Comparison of ENCODE assay signal across 9 cellular contexts in genomic region chr19:13156968-13157882, GRCh38. TPM values are rescaled to one million over a fixed set of nuclear protein-coding genes. Genes with fewer than 3 reads are reported as not detected.
DNase-seq lines count a peak whose midpoint lies in the region; ATAC-seq and TF ChIP-seq lines count a peak whose summit lies in the region.
"Had no signal": no experiment of that assay in that cellular context is flagged by ENCODE, and none has a peak within 500 bp of the region (broad histone marks: within the 10 kb centered on the region; RNA-seq: fewer than 3 reads in every experiment).

No MANE protein-coding gene starts in this region.

- H3K9me3 Mint-ChIP-seq in WTC11 (no peaks in the 10 kb centered on the region), glutamatergic neuron (ENCODE audit: unreplicated experiment) (peaks cover 27% of the 10 kb centered on the region)

- H3K27ac Mint-ChIP-seq in WTC11 = peak overlapping the region; percentile 91
- H3K27ac Mint-ChIP-seq in glutamatergic neuron (ENCODE audit: unreplicated experiment) = peak overlapping the region; percentile 34

- H3K4me1 ChIP-seq in upper lobe of left lung = peaks cover 21 to 44% (median 30%) of the 10 kb centered on the region in 4 donors

- H3K27me3 Mint-ChIP-seq in WTC11 (ENCODE audit: low read depth) (peaks cover 7% of the 10 kb centered on the region; the same call in 1 of the 2 replicates), glutamatergic neuron (ENCODE audit: unreplicated experiment) (peaks cover 27% of the 10 kb centered on the region)

- H3K27ac ChIP-seq in upper lobe of left lung = peak overlapping the region; percentile 98 to 100 (median 99)

- H3K9me3 ChIP-seq in upper lobe of left lung = no peaks in the 10 kb centered on the region
- H3K9me3 ChIP-seq: SJCRH30 had no signal

- TF ChIP-seq CTCF in WTC11 (IDR thresholded peaks at IDR 0.05) (no peak), glutamatergic neuron (IDR thresholded peaks at IDR 0.05; ENCODE audit: partially characterized antibody, unreplicated experiment) (no peak), upper lobe of left lung (IDR thresholded peaks at IDR 0.05) (no peak)

- DNase-seq in stimulated activated CD4-positive, alpha-beta T cell treated with anti-CD3 and anti-CD28 coated beads, Interleukin-15, amount 100 ng/mL, for 24 hours = peak; percentile 27
- no peak for DNase-seq in stimulated activated CD4-positive, alpha-beta T cell treated with anti-CD3 and anti-CD28 coated beads, Interleukin-2, amount 100 ng/mL, for 48 hours
- DNase-seq in WTC11 (ENCODE audit: low spot score) (no peak), glutamatergic neuron (no peak), upper lobe of left lung (no peak), GM19238 (ENCODE audit: insufficient read length, low spot score) (no peak), iPS-NIHi11 (ENCODE audit: low spot score) (no peak), DMS114 treated with DMSO at 0.1 percent for 48 hours (lab: John Stamatoyannopoulos, UW; ENCODE audit: unreplicated experiment) (no peak)

- H3K36me3 Mint-ChIP-seq in WTC11 = peaks cover 18% of the 10 kb centered on the region
- H3K36me3 Mint-ChIP-seq in glutamatergic neuron (ENCODE audit: unreplicated experiment) = no peaks in the 10 kb centered on the region

- TF ChIP-seq POLR2A in upper lobe of left lung (IDR thresholded peaks at IDR 0.05) = no peak

- CTCF ChIA-PET in WTC11 (lab: Charles Lee) = interaction anchor here (0.6 to 1.5 kb wide), 6 partner anchors 9 to 902 kb away, joined by 3 to 8 read pairs (median 4); no protein-coding TSS in a partner anchor

- 73 to 78% methylated on average over 11 of the region's 11 CpGs for WGBS in upper lobe of left lung, 2 donors

- peak overlapping the region; percentile 32 for H3K4me3 Mint-ChIP-seq in WTC11
- H3K4me3 Mint-ChIP-seq in glutamatergic neuron (ENCODE audit: unreplicated experiment) = peak overlapping the region; percentile 82

- H3K4me1 Mint-ChIP-seq in WTC11 = peaks cover 32% of the 10 kb centered on the region
- H3K4me1 Mint-ChIP-seq in glutamatergic neuron (ENCODE audit: low read depth, unreplicated experiment) = peaks cover 6% of the 10 kb centered on the region

- H3K4me3 ChIP-seq in upper lobe of left lung = no peak overlapping the region

- POLR2A ChIA-PET in WTC11 (lab: Charles Lee) = interaction anchor here (0.6 to 5.5 kb wide), 4 partner anchors 8 to 38 kb away, joined by 3 to 167 read pairs (median 10); no protein-coding TSS in a partner anchor

- H3K36me3 ChIP-seq in upper lobe of left lung = peaks cover 0 to 10% (median 0%) of the 10 kb centered on the region in 4 donors

- no peak for TF ChIP-seq EP300 in upper lobe of left lung (IDR thresholded peaks at IDR 0.05)

- H3K27me3 ChIP-seq in upper lobe of left lung = no peaks in the 10 kb centered on the region
- H3K27me3 ChIP-seq: SJCRH30 had no signal

- ATAC-seq in WTC11 (no peak), upper lobe of left lung (ENCODE audit: low FRiP score in 2 of 2) (no peak)

TF ChIP-seq in WTC11, 78 proteins besides CTCF, POLR2A, EP300 and RAD21:
- TF ChIP-seq TEAD1 (CRISPR knock-in tag; IDR thresholded peaks at IDR 0.05) (no peak), ERG (CRISPR knock-in tag; IDR thresholded peaks at IDR 0.05) (no peak), ZNF512 (CRISPR knock-in tag; IDR thresholded peaks at IDR 0.05; ENCODE audit: borderline replicate concordance) (0 out of 2 replicates have a peak, but pooled peaks have one; percentile 49)

RNA-seq across cellular contexts. Expression of gene IER2, which starts 7.0 kb away (rescaled TPM):
- 138 to 154 TPM (median 150 TPM) in 3 replicates for total RNA-seq in WTC11 (2021)
- 109 TPM for total RNA-seq in glutamatergic neuron (ENCODE audit: unreplicated experiment)
- 100 to 1,000 TPM in 4 of 6 donors, 10 to 100 TPM in 2; 94.3 to 246 (median 129) TPM for total RNA-seq in upper lobe of left lung

RNA-seq across cellular contexts. Expression of gene STX10, which starts 7.0 kb away (rescaled TPM):
- total RNA-seq in WTC11 (2021) (53.7 to 56.9 TPM (median 54.6 TPM) in 3 replicates), glutamatergic neuron (ENCODE audit: unreplicated experiment) (17.2 TPM), upper lobe of left lung (100 to 1,000 TPM in 4 of 6 donors, 10 to 100 TPM in 2; 80.0 to 348 (median 107) TPM)

RNA-seq across cellular contexts. Expression of gene NACC1, which starts 39.2 kb away (rescaled TPM):
- 212 to 237 TPM (median 213 TPM) in 3 replicates for total RNA-seq in WTC11 (2021)
- 68.6 TPM for total RNA-seq in glutamatergic neuron (ENCODE audit: unreplicated experiment)
- total RNA-seq in upper lobe of left lung = 10 to 100 TPM; 22.0 to 96.1 (median 55.7) TPM

RNA-seq across cellular contexts. Expression of gene TRMT1, which starts 40.7 kb away (rescaled TPM):
- total RNA-seq in WTC11 (2021) = 84.0 to 106 TPM (median 86.0 TPM) in 3 replicates
- 29.2 TPM for total RNA-seq in glutamatergic neuron (ENCODE audit: unreplicated experiment)
- 10 to 100 TPM; 27.2 to 92.2 (median 33.1) TPM for total RNA-seq in upper lobe of left lung

RNA-seq across cellular contexts. Expression of gene LYL1, which starts 54.6 kb away (rescaled TPM):
- total RNA-seq in WTC11 (2021) (0.60 to 1.2 TPM (median 0.66 TPM) in 3 replicates), glutamatergic neuron (ENCODE audit: unreplicated experiment) (1.3 TPM), upper lobe of left lung (10 to 100 TPM; 22.6 to 55.5 (median 31.4) TPM)
